In the genomic region with DNA sequence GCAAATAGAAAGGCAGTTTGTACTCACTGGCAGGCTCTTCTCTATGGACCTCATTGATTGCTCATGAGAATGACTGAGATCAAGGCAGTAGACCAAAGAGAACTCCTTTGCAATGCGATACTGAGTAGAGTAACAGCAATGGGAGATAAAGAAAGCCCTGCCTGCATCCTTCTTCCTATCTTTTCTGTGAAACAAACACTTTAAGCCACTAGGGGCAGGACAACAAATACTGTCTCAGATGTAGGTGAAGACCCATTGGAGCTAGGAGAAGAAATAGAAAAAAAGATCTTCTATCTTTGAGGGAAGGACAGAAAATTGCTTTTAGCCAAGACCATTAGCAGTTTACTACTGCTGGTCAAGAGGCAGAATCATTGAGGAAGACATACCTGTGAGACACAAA, we compare ENCODE assay signal across 13 cellular contexts.
"Had no signal": no experiment of that assay in that cellular context is flagged by ENCODE, and none has a peak within 500 bp of the region (broad histone marks: within the 10 kb centered on the region; RNA-seq: fewer than 3 reads in every experiment).

No MANE protein-coding gene starts in this region.

- H3K36me3 ChIP-seq: gastroesophageal sphincter, ovary had no signal

- H3K9me3 ChIP-seq: gastroesophageal sphincter, ovary, testis had no signal

- H3K4me3 ChIP-seq: coronary artery, gastroesophageal sphincter, ovary, testis had no signal

- H3K27me3 Mint-ChIP-seq: activated CD4-positive, alpha-beta T cell treated with anti-CD3 and anti-CD28 coated beads, Interleukin-2, amount 10 ng/mL, durations not matched to agents 24 days and 14 days; stimulated activated naive CD8-positive, alpha-beta T cell treated with anti-CD3 and anti-CD28 coated beads, Interleukin-15, Interleukin-2, amounts not matched to agents 100 ng/mL and 50 ng/mL, for 24 hours had no signal

- H3K27ac ChIP-seq: coronary artery, gastroesophageal sphincter, ovary, testis had no signal

- H3K27me3 ChIP-seq: gastroesophageal sphincter, ovary, testis had no signal

- DNase-seq: activated B cell treated with CpG ODN at 0.5 μM for 24 hours; activated CD4-positive, alpha-beta T cell treated with anti-CD3 and anti-CD28 coated beads, Interleukin-2, amount 10 ng/mL, durations not matched to agents 24 days and 14 days; activated naive CD4-positive, alpha-beta T cell treated with Interleukin-2 at 50 U/mL for 16 hours; central memory CD4-positive, alpha-beta T cell; effector CD4-positive, alpha-beta T cell; left ventricle myocardium superior; ovary; stimulated activated CD4-positive, alpha-beta T cell treated with anti-CD3 and anti-CD28 coated beads, Interleukin-15, amount 100 ng/mL, for 24 hours; stimulated activated CD4-positive, alpha-beta T cell treated with anti-CD3 and anti-CD28 coated beads, Interleukin-4, amount 100 ng/mL, for 24 hours; testis had no signal

- H3K4me3 Mint-ChIP-seq: activated B cell treated with CpG ODN at 0.5 μM for 24 hours; activated CD4-positive, alpha-beta T cell treated with anti-CD3 and anti-CD28 coated beads, Interleukin-2, amount 10 ng/mL, durations not matched to agents 24 days and 14 days; stimulated activated naive CD8-positive, alpha-beta T cell treated with anti-CD3 and anti-CD28 coated beads, Interleukin-15, Interleukin-2, amounts not matched to agents 100 ng/mL and 50 ng/mL, for 24 hours had no signal

- H3K27ac Mint-ChIP-seq: activated B cell treated with CpG ODN at 0.5 μM for 24 hours; activated CD4-positive, alpha-beta T cell treated with anti-CD3 and anti-CD28 coated beads, Interleukin-2, amount 10 ng/mL, durations not matched to agents 24 days and 14 days; stimulated activated naive CD8-positive, alpha-beta T cell treated with anti-CD3 and anti-CD28 coated beads, Interleukin-15, Interleukin-2, amounts not matched to agents 100 ng/mL and 50 ng/mL, for 24 hours had no signal

- H3K9me3 Mint-ChIP-seq: activated B cell treated with CpG ODN at 0.5 μM for 24 hours; activated CD4-positive, alpha-beta T cell treated with anti-CD3 and anti-CD28 coated beads, Interleukin-2, amount 10 ng/mL, durations not matched to agents 24 days and 14 days; stimulated activated naive CD8-positive, alpha-beta T cell treated with anti-CD3 and anti-CD28 coated beads, Interleukin-15, Interleukin-2, amounts not matched to agents 100 ng/mL and 50 ng/mL, for 24 hours had no signal

- H3K4me1 ChIP-seq: testis had no signal

- ATAC-seq: gastroesophageal sphincter, left ventricle myocardium superior had no signal

- H3K4me1 Mint-ChIP-seq: activated B cell treated with CpG ODN at 0.5 μM for 24 hours; activated CD4-positive, alpha-beta T cell treated with anti-CD3 and anti-CD28 coated beads, Interleukin-2, amount 10 ng/mL, durations not matched to agents 24 days and 14 days had no signal
